20 cellular contexts compared by ENCODE assay signal in genomic region chr10:100318201-100318600, GRCh38. TPM values are rescaled to one million over a fixed set of nuclear protein-coding genes. Genes with fewer than 3 reads are reported as not detected.
DNase-seq lines count a peak whose midpoint lies in the region; ATAC-seq and TF ChIP-seq lines count a peak whose summit lies in the region.
"Had no signal": no experiment of that assay in that cellular context is flagged by ENCODE, and none has a peak within 500 bp of the region (broad histone marks: within the 10 kb centered on the region; RNA-seq: fewer than 3 reads in every experiment).

No MANE protein-coding gene starts in this region.

- H3K27ac ChIP-seq in mammary epithelial cell (ENCODE audit: insufficient read depth, low read depth, low read length): no peak overlapping the region
- H3K27ac ChIP-seq in breast epithelium: no peak overlapping the region
- H3K27ac ChIP-seq in SK-N-MC: 0 out of 2 replicates have a peak overlapping the region, but pooled peaks have one; percentile 25
- H3K27ac ChIP-seq in epithelial cell of prostate: peak overlapping the region; percentile 57
- H3K27ac ChIP-seq: 22Rv1, BLaER1 had no signal

- dilution Hi-C loops in mammary epithelial cell (cut with HindIII; ENCODE audit: low sequenced_read_pairs): no loop called here

- H3K79me2 ChIP-seq in mammary epithelial cell (ENCODE audit: insufficient read depth, low read length): no peaks in the 10 kb centered on the region

- H3K36me3 ChIP-seq in mammary epithelial cell (ENCODE audit: insufficient read depth, low read length) (no peaks in the 10 kb centered on the region), breast epithelium (no peaks in the 10 kb centered on the region), SK-N-MC (ENCODE audit: insufficient read depth, low read length) (no peaks in the 10 kb centered on the region)
- H3K36me3 ChIP-seq: BLaER1 had no signal

- no peak overlapping the region for H3K27ac Mint-ChIP-seq in chondrocyte (ENCODE audit: unreplicated experiment)
- H3K27ac Mint-ChIP-seq: CD14-positive monocyte; CD4-positive, alpha-beta memory T cell; H9 had no signal

- no peak for TF ChIP-seq POLR2A in breast epithelium (IDR thresholded peaks at IDR 0.05)

- H3K27me3 ChIP-seq in mammary epithelial cell (ENCODE audit: insufficient read depth, low read length): peaks cover 1% of the 10 kb centered on the region
- peaks cover 0 to 10% of the 10 kb centered on the region in 2 donors for H3K27me3 ChIP-seq in breast epithelium
- H3K27me3 ChIP-seq: BLaER1 had no signal

- TF ChIP-seq CTCF in mammary epithelial cell (conservative IDR thresholded peaks at IDR 0.05 in 1 of 2, IDR thresholded peaks at IDR 0.05 in 1 of 2; ENCODE audit: extremely low read depth in 1 of 2, insufficient read depth in 1 of 2, low read depth in 1 of 2, low read length in 2 of 2) (no peak), breast epithelium (IDR thresholded peaks at IDR 0.05) (no peak), chondrocyte (IDR thresholded peaks at IDR 0.05) (no peak)

- WGBS in mammary epithelial cell (ENCODE audit: low coverage, missing lambda C conversion rate): 60% methylated on average over 2 of the region's 4 CpGs

- H3K9me3 ChIP-seq in mammary epithelial cell (replicated peaks; ENCODE audit: insufficient read depth, low read length): no peaks in the 10 kb centered on the region
- no peaks in the 10 kb centered on the region for H3K9me3 ChIP-seq in breast epithelium
- H3K9me3 ChIP-seq in SK-N-MC (ENCODE audit: low read depth, low read length): no peaks in the 10 kb centered on the region
- H3K9me3 ChIP-seq: BLaER1 had no signal

- peak; percentile 28 for DNase-seq in mammary epithelial cell
- DNase-seq in breast epithelium (ENCODE audit: low spot score in 2 of 2): no peak
- no peak for DNase-seq in SK-N-MC (ENCODE audit: low read depth, low spot score)
- DNase-seq in epithelial cell of prostate (ENCODE audit: low read depth, low spot score): no peak
- no peak for DNase-seq in chondrocyte (ENCODE audit: low spot score)
- no peak for DNase-seq in activated gamma-delta T cell (lab: John Stamatoyannopoulos, UW)
- DNase-seq: CD4-positive, alpha-beta memory T cell; DMS153; DMS79; GF-D8; GOT3; H9 had no signal

- H3K4me1 ChIP-seq in mammary epithelial cell (ENCODE audit: insufficient read depth, low read length) (no peaks in the 10 kb centered on the region), breast epithelium (no peaks in the 10 kb centered on the region)
- H3K4me1 ChIP-seq: BLaER1 had no signal

- no TSS peak for BruUV-seq in mammary epithelial cell (replicated peaks; lab: Mats Ljungman, UMichigan)

- intact Hi-C loops in mammary epithelial cell (cut with micrococcal nuclease): no loop called here
- intact Hi-C loops in breast epithelium (cut with DNase I; ENCODE audit: low total_unique reads): no loop called here

- CTCF ChIA-PET in mammary epithelial cell (lab: Charles Lee; ENCODE audit: low non-redundant PET): no interaction called here

- H2AFZ ChIP-seq in mammary epithelial cell (ENCODE audit: low read depth, low read length): no peak overlapping the region

- no peak for ATAC-seq in GM18511 (IDR thresholded peaks at IDR 0.05; ENCODE audit: unreplicated experiment)

- H3K9ac ChIP-seq in mammary epithelial cell (ENCODE audit: insufficient read depth, low read length) (no peak overlapping the region), SK-N-MC (ENCODE audit: insufficient read length) (no peak overlapping the region)
- H3K9ac ChIP-seq: BLaER1 had no signal

- in situ Hi-C loops in mammary epithelial cell (cut with MboI; ENCODE audit: low sequenced_read_pairs in 2 of 2): no loop called here

- no peaks in the 10 kb centered on the region for H3K36me3 Mint-ChIP-seq in chondrocyte (ENCODE audit: low read depth)
- H3K36me3 Mint-ChIP-seq: CD14-positive monocyte; CD4-positive, alpha-beta memory T cell had no signal

- H3K4me3 ChIP-seq in mammary epithelial cell (replicated peaks in 1 of 3; ENCODE audit: insufficient read depth in 1 of 3, low read depth in 2 of 3, low read length in 3 of 3) (no peak overlapping the region), breast epithelium (no peak overlapping the region), SK-N-MC (no peak overlapping the region)
- H3K4me3 ChIP-seq: BLaER1 had no signal

- H3K27me3 Mint-ChIP-seq in chondrocyte (ENCODE audit: low read depth): peaks cover 24% of the 10 kb centered on the region

- H4K20me1 ChIP-seq in mammary epithelial cell (ENCODE audit: insufficient read depth, low read length): no peaks in the 10 kb centered on the region
- H4K20me1 ChIP-seq: BLaER1 had no signal

- no peak overlapping the region for H3K4me2 ChIP-seq in mammary epithelial cell (ENCODE audit: insufficient read depth, low read depth, low read length)
- H3K4me2 ChIP-seq: BLaER1 had no signal

- peaks cover 4% of the 10 kb centered on the region for H3K4me1 Mint-ChIP-seq in chondrocyte (ENCODE audit: low read depth)
- H3K4me1 Mint-ChIP-seq: CD14-positive monocyte; CD4-positive, alpha-beta memory T cell had no signal

- no peaks in the 10 kb centered on the region for H3K9me3 Mint-ChIP-seq in chondrocyte (ENCODE audit: low read depth)
- H3K9me3 Mint-ChIP-seq: CD14-positive monocyte; CD4-positive, alpha-beta memory T cell; H9 had no signal

- H3K4me3 Mint-ChIP-seq in chondrocyte (ENCODE audit: unreplicated experiment): no peak overlapping the region
- H3K4me3 Mint-ChIP-seq: CD14-positive monocyte; CD4-positive, alpha-beta memory T cell; H9 had no signal

RNA-seq across cellular contexts. Expression of gene PKD2L1, which starts 11.8 kb away (rescaled TPM):
- total RNA-seq in mammary epithelial cell (not detected), breast epithelium (1 to 10 TPM in 1 of 3 donors, under 1 TPM in 1, not detected in 1; 0.32 to 1.5 TPM), chondrocyte (not detected in 3 replicates)
- not detected for polyA plus RNA-seq in mammary epithelial cell
- polyA minus RNA-seq in mammary epithelial cell: not detected
- total RNA-seq: A673; CD4-positive, alpha-beta memory T cell; Daoy; HT-29 had no signal
- polyA plus RNA-seq: AG04450; CD4-positive, alpha-beta memory T cell had no signal

RNA-seq across cellular contexts. Expression of gene SCD, which starts 28.8 kb away (rescaled TPM):
- total RNA-seq in mammary epithelial cell (100 to 1,000 TPM; 348 to 939 TPM), breast epithelium (100 to 1,000 TPM in 2 of 3 donors, 10 to 100 TPM in 1; 72.8 to 461 (median 112) TPM), chondrocyte (54.4 to 74.1 TPM (median 72.2 TPM) in 3 replicates)
- 1,049 TPM for polyA plus RNA-seq in mammary epithelial cell
- 2,037 TPM for polyA minus RNA-seq in mammary epithelial cell

RNA-seq across cellular contexts. Expression of gene BLOC1S2, which starts 31.7 kb away (rescaled TPM):
- total RNA-seq in mammary epithelial cell (10 to 100 TPM; 65.0 to 81.4 TPM), breast epithelium (10 to 100 TPM; 25.9 to 28.0 (median 26.5) TPM), chondrocyte (25.9 to 35.1 TPM (median 29.7 TPM) in 3 replicates)
- 39.9 TPM for polyA plus RNA-seq in mammary epithelial cell
- polyA minus RNA-seq in mammary epithelial cell: 24.4 TPM

RNA-seq across cellular contexts. Expression of gene CWF19L1, which starts 50.8 kb away (rescaled TPM):
- total RNA-seq in mammary epithelial cell (10 to 100 TPM; 17.0 to 30.0 TPM), breast epithelium (10 to 100 TPM; 22.6 to 31.2 (median 25.2) TPM), chondrocyte (11.9 to 16.9 TPM (median 14.1 TPM) in 3 replicates)
- 13.9 TPM for polyA plus RNA-seq in mammary epithelial cell
- polyA minus RNA-seq in mammary epithelial cell: 41.0 TPM

Comparison
In these comparisons a context has a peak if more than half of its experiments do, and no peak if none do; other contexts are left out.
1. H3K27ac ChIP-seq: peak in SK-N-MC (single experiment) and epithelial cell of prostate (single experiment); none in mammary epithelial cell (single experiment) and breast epithelium (0 of 2).